Comparison of ENCODE assay signal across 19 cellular contexts in the genomic region with DNA sequence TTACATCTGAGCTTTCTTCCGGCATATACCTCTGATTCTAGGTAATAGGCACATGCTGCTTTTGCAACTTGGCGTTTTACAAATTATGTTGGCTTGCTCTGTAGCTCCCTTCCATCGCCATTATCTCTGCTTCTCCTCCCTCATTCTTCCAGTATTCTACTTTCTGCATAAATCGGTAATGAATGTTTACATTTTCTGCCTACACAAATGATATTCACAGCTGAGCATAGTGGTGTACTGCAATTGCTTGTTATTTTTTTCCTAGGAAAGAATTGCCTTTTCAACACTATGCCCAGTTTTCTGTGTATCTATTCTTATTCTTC. TPM values are rescaled to one million over a fixed set of nuclear protein-coding genes. Genes with fewer than 3 reads are reported as not detected.
DNase-seq lines count a peak whose midpoint lies in the region; ATAC-seq and TF ChIP-seq lines count a peak whose summit lies in the region.
"Had no signal": no experiment of that assay in that cellular context is flagged by ENCODE, and none has a peak within 500 bp of the region (broad histone marks: within the 10 kb centered on the region; RNA-seq: fewer than 3 reads in every experiment).

No MANE protein-coding gene starts in this region.

- peaks cover 30% of the 10 kb centered on the region for H3K36me3 Mint-ChIP-seq in central memory CD8-positive, alpha-beta T cell (ENCODE audit: insufficient read depth)
- peaks cover 34% of the 10 kb centered on the region for H3K36me3 Mint-ChIP-seq in nephron (ENCODE audit: low read depth)

- H2AFZ ChIP-seq in IMR-90 (replicated peaks; ENCODE audit: low read length, poor library complexity) = no peak overlapping the region

- TF ChIP-seq POLR2A in IMR-90 (IDR thresholded peaks at IDR 0.05; ENCODE audit: low read depth, low read length) = no peak

- H4K20me1 ChIP-seq in BLaER1 treated with 17β-estradiol and CSF1 and Interleukin-3, amounts not matched to agents 10 nM and 100 nM = peaks cover 99 to 100% (median 100%) of the 10 kb centered on the region in 11 experiments
- H4K20me1 ChIP-seq in IMR-90 (ENCODE audit: insufficient read depth, low read length) = peaks cover 72% of the 10 kb centered on the region

- peak overlapping the region; percentile 75 for H3K27ac Mint-ChIP-seq in central memory CD8-positive, alpha-beta T cell (ENCODE audit: low read depth)
- peak overlapping the region; percentile 46 to 81 (median 71) for H3K27ac Mint-ChIP-seq in nephron
- H3K27ac Mint-ChIP-seq: B cell, endodermal cell had no signal

- dilution Hi-C loops in IMR-90 (cut with HindIII; ENCODE audit: low sequenced_read_pairs, unreplicated experiment) = no loop called here

- H3K36me3 ChIP-seq in BLaER1 treated with 17β-estradiol and CSF1 and Interleukin-3, amounts not matched to agents 10 nM and 100 nM = peaks cover 61 to 94% (median 78%) of the 10 kb centered on the region in 11 experiments
- H3K36me3 ChIP-seq in IMR-90 (ENCODE audit: control insufficient read depth, insufficient read depth, low read length) = peaks cover 18% of the 10 kb centered on the region

- in situ Hi-C loops in IMR-90 (cut with MboI; ENCODE audit: low sequenced_read_pairs) = no loop called here

- peak overlapping the region in 2 of 11 experiments; percentile 13 to 45; a peak in 1 of 22 replicates for H3K9ac ChIP-seq in BLaER1 treated with 17β-estradiol and CSF1 and Interleukin-3, amounts not matched to agents 10 nM and 100 nM
- no peak overlapping the region for H3K9ac ChIP-seq in IMR-90 (ENCODE audit: low read depth, low read length)

- H2AK9ac ChIP-seq in IMR-90 (replicated peaks; ENCODE audit: low read depth, low read length, poor library complexity) = no peak overlapping the region

- H3K9me1 ChIP-seq in IMR-90 (ENCODE audit: insufficient read depth, low read length) = peaks cover 49% of the 10 kb centered on the region

- no peak overlapping the region for H3K18ac ChIP-seq in IMR-90 (ENCODE audit: low read depth, low read length)

- H3K14ac ChIP-seq in IMR-90 (replicated peaks; ENCODE audit: low read depth, low read length) = peak overlapping the region; percentile 75

- H2AK5ac ChIP-seq in IMR-90 (ENCODE audit: low read depth, low read length) = peak overlapping the region; percentile 12; the same call in 1 of the 2 replicates

- H3K4me3 ChIP-seq in BLaER1 treated with 17β-estradiol and CSF1 and Interleukin-3, amounts not matched to agents 10 nM and 100 nM = no peak overlapping the region
- H3K4me3 ChIP-seq in IMR-90 (ENCODE audit: insufficient read depth, low read depth, low read length) = no peak overlapping the region
- H3K4me3 ChIP-seq: right lobe of liver had no signal

- DNase-seq in IMR-90 (no peak), EL (no peak), Ammon's horn (ENCODE audit: low spot score) (no peak)
- DNase-seq in central memory CD8-positive, alpha-beta T cell (ENCODE audit: low spot score in 2 of 2) = no peak
- DNase-seq: activated CD4-positive, alpha-beta T cell treated with anti-CD3 and anti-CD28 coated beads, Interleukin-2, amount 50 U/mL, for 48 hours; cerebellar nuclear complex; endodermal cell; GF-D8; hypothalamus; Karpas-422; NCI-H1436 treated with DMSO at 0.1 percent for 48 hours; NCI-H2171 treated with DMSO at 0.1 percent for 48 hours; NCI-H774; substantia nigra had no signal

- no TSS peak for BruUV-seq in IMR-90 (replicated peaks; lab: Mats Ljungman, UMichigan)

- H2BK15ac ChIP-seq in IMR-90 (ENCODE audit: low read depth, low read length) = no peak overlapping the region

- POLR2A ChIA-PET in IMR-90 (lab: Charles Lee; ENCODE audit: unreplicated experiment) = no interaction called here

- H2BK20ac ChIP-seq in IMR-90 (ENCODE audit: low read depth, low read length) = 0 out of 2 replicates have a peak overlapping the region, but pooled peaks have one; percentile 8

- H3K4ac ChIP-seq in IMR-90 (ENCODE audit: low read depth, low read length) = peak overlapping the region; percentile 84

- H3K4me2 ChIP-seq in BLaER1 treated with 17β-estradiol and CSF1 and Interleukin-3, amounts not matched to agents 10 nM and 100 nM = peak overlapping the region in 8 of 11 experiments; percentile 19 to 42 (median 28); a peak in 8 of 22 replicates
- peak overlapping the region; percentile 66 for H3K4me2 ChIP-seq in IMR-90 (ENCODE audit: low read depth, low read length)

- H3K79me1 ChIP-seq in IMR-90 (ENCODE audit: low read depth in 1 of 2, low read length in 2 of 2) = peaks cover 14 to 79% of the 10 kb centered on the region in 2 experiments; a peak in 3 of 4 replicates

- no peaks in the 10 kb centered on the region for H3K9me3 ChIP-seq in BLaER1 treated with 17β-estradiol and CSF1 and Interleukin-3, amounts not matched to agents 10 nM and 100 nM (replicated peaks in 1 of 11)
- no peaks in the 10 kb centered on the region for H3K9me3 ChIP-seq in IMR-90 (ENCODE audit: control insufficient read depth, insufficient read depth, low read length)
- H3K9me3 ChIP-seq: right lobe of liver had no signal

- H3K27me3 ChIP-seq in BLaER1 treated with 17β-estradiol and CSF1 and Interleukin-3, amounts not matched to agents 10 nM and 100 nM = no peaks in the 10 kb centered on the region
- no peaks in the 10 kb centered on the region for H3K27me3 ChIP-seq in IMR-90 (ENCODE audit: control insufficient read depth, insufficient read depth, low read length)
- H3K27me3 ChIP-seq: right lobe of liver had no signal

- 0 out of 2 replicates have a peak overlapping the region, but pooled peaks have one; percentile 72 for H2BK120ac ChIP-seq in IMR-90 (ENCODE audit: low read depth, low read length)

- no peak overlapping the region; the same call in 1 of the 2 replicates for H4K5ac ChIP-seq in IMR-90 (ENCODE audit: low read depth, low read length)

- no peak for TF ChIP-seq RAD21 in IMR-90 (IDR thresholded peaks at IDR 0.05; ENCODE audit: low read length)

- H3K4me1 ChIP-seq in BLaER1 treated with 17β-estradiol and CSF1 and Interleukin-3, amounts not matched to agents 10 nM and 100 nM = peaks cover 70 to 77% (median 72%) of the 10 kb centered on the region in 10 experiments
- H3K4me1 ChIP-seq in IMR-90 (ENCODE audit: control insufficient read depth, insufficient read depth, low read length) = peaks cover 43% of the 10 kb centered on the region

- H3K4me3 Mint-ChIP-seq in central memory CD8-positive, alpha-beta T cell = no peak overlapping the region
- H3K4me3 Mint-ChIP-seq in nephron = no peak overlapping the region
- H3K4me3 Mint-ChIP-seq: B cell, endodermal cell had no signal

- no peak; the same call in 1 of the 2 replicates for ATAC-seq in IMR-90 (ENCODE audit: low read depth)
- ATAC-seq in central memory CD8-positive, alpha-beta T cell (replicated peaks; ENCODE audit: extremely low read depth, poor library complexity, severe bottlenecking) = no peak
- ATAC-seq in HG03469 (IDR thresholded peaks at IDR 0.05; ENCODE audit: unreplicated experiment) = no peak
- ATAC-seq: right lobe of liver had no signal

- H3K9me3 Mint-ChIP-seq in central memory CD8-positive, alpha-beta T cell = no peaks in the 10 kb centered on the region
- no peaks in the 10 kb centered on the region for H3K9me3 Mint-ChIP-seq in nephron

- no peak overlapping the region for H3K27ac ChIP-seq in BLaER1 treated with 17β-estradiol and CSF1 and Interleukin-3, amounts not matched to agents 10 nM and 100 nM
- H3K27ac ChIP-seq in IMR-90 (ENCODE audit: insufficient read depth, low read length) = peak overlapping the region; percentile 94
- H3K27ac ChIP-seq: right lobe of liver had no signal

- TF ChIP-seq CTCF in IMR-90 (conservative IDR thresholded peaks at IDR 0.05; ENCODE audit: low read depth, low read length) (no peak), nephron (IDR thresholded peaks at IDR 0.05; ENCODE audit: unreplicated experiment in 3 of 3) (no peak)

- no peaks in the 10 kb centered on the region for H3K27me3 Mint-ChIP-seq in central memory CD8-positive, alpha-beta T cell
- H3K27me3 Mint-ChIP-seq in nephron (ENCODE audit: low read depth) = no peaks in the 10 kb centered on the region
- H3K27me3 Mint-ChIP-seq: B cell had no signal

- peaks cover 68% of the 10 kb centered on the region for H3K4me1 Mint-ChIP-seq in central memory CD8-positive, alpha-beta T cell
- H3K4me1 Mint-ChIP-seq in nephron = peaks cover 48% of the 10 kb centered on the region

- intact Hi-C loops in IMR-90 (cut with micrococcal nuclease) = no loop called here

- peak overlapping the region; percentile 85 for H2BK5ac ChIP-seq in IMR-90 (ENCODE audit: low read depth, low read length, poor library complexity, severe bottlenecking)

- no peak overlapping the region for H3K56ac ChIP-seq in IMR-90 (ENCODE audit: extremely low read depth, insufficient read depth, low read length)

- H3K23ac ChIP-seq in IMR-90 (ENCODE audit: low read depth, low read length) = peak overlapping the region; percentile 46

- CTCF ChIA-PET in IMR-90 (lab: Yijun Ruan, JAX) = no interaction called here

- no CpG with 5 or more reads among the region's 4 CpGs for WGBS in IMR-90 (ENCODE audit: extremely low coverage in 2 of 2, insufficient read length in 1 of 2), 2 experiments

- peak overlapping the region; percentile 67; the same call in 1 of the 2 replicates for H4K91ac ChIP-seq in IMR-90 (ENCODE audit: insufficient read depth, low read depth, low read length)

- H4K8ac ChIP-seq in IMR-90 (ENCODE audit: low read depth in 2 of 2, low read length in 2 of 2) = peak overlapping the region in 1 of 2 experiments; percentile 55; a peak in 1 of 4 replicates

TF ChIP-seq in IMR-90, 13 proteins besides CTCF, POLR2A, EP300 and RAD21 (continues in another document):
- TF ChIP-seq CHD1 (IDR thresholded peaks at IDR 0.05; ENCODE audit: low read depth, low read length) (no peak), NFE2L2 (IDR thresholded peaks at IDR 0.05; ENCODE audit: low read depth, low read length) (no peak), MAFK (IDR thresholded peaks at IDR 0.05; ENCODE audit: low read depth, low read length) (no peak), SMC3 (IDR thresholded peaks at IDR 0.05; ENCODE audit: low read depth, low read length) (no peak), MXI1 (IDR thresholded peaks at IDR 0.05; ENCODE audit: borderline replicate concordance, low read depth, low read length) (no peak)

RNA-seq across cellular contexts. Expression of gene MED15, which starts 18.9 kb away (rescaled TPM):
- total RNA-seq in IMR-90 (2012; rRNA removed) = 19.0 and 22.8 TPM in 2 replicates
- polyA plus RNA-seq in IMR-90 (2012; rRNA removed) = 68.8 and 71.5 TPM in 2 replicates
- polyA plus RNA-seq in IMR-90 (2012; cell fraction: cytosol; rRNA removed) = 43.1 and 81.0 TPM in 2 replicates
- 269 and 514 TPM in 2 replicates for polyA plus RNA-seq in IMR-90 (2012; cell fraction: nucleus; rRNA removed; ENCODE audit: low replicate concordance)

RNA-seq across cellular contexts. Expression of gene KLHL22, which starts 30.7 kb away (rescaled TPM):
- 25.8 and 27.1 TPM in 2 replicates for total RNA-seq in IMR-90 (2012; rRNA removed)
- polyA plus RNA-seq in IMR-90 (2012; rRNA removed) = 28.7 and 30.1 TPM in 2 replicates
- polyA plus RNA-seq in IMR-90 (2012; cell fraction: cytosol; rRNA removed) = 14.3 and 46.6 TPM in 2 replicates
- 70.3 and 122 TPM in 2 replicates for polyA plus RNA-seq in IMR-90 (2012; cell fraction: nucleus; rRNA removed; ENCODE audit: low replicate concordance)
